ENCODE assay signal across 20 cellular contexts in genomic region chr1:4939266-4939665, GRCh38.
DNase-seq lines count a peak whose midpoint lies in the region; ATAC-seq, FAIRE-seq and TF ChIP-seq lines count a peak whose summit lies in the region.
"Had no signal": no experiment of that assay in that cellular context is flagged by ENCODE, and none has a peak within 500 bp of the region (broad histone marks: within the 10 kb centered on the region; RNA-seq: fewer than 3 reads in every experiment).

No MANE protein-coding gene starts in this region.

- no peak for ATAC-seq in IMR-90 (ENCODE audit: low read depth)
- no peak for ATAC-seq in K562
- ATAC-seq in activated naive CD8-positive, alpha-beta T cell treated with anti-CD3 and anti-CD28 coated beads, Interleukin-2, amount 50 U/mL, for 24 hours: no peak
- ATAC-seq in HG02610 (IDR thresholded peaks at IDR 0.05; ENCODE audit: unreplicated experiment): no peak

- H3K4me1 ChIP-seq in IMR-90 (ENCODE audit: control insufficient read depth, insufficient read depth, low read length) (no peaks in the 10 kb centered on the region), K562 (replicated peaks in 1 of 2; ENCODE audit: control insufficient read depth in 2 of 2, insufficient read depth in 2 of 2, low read length in 2 of 2) (no peaks in the 10 kb centered on the region)
- H3K4me1 ChIP-seq: Caco-2 had no signal

- CTCF ChIA-PET in IMR-90 (lab: Yijun Ruan, JAX): no interaction called here
- CTCF ChIA-PET in K562 (lab: Yijun Ruan, JAX; ENCODE audit: low intra/inter-chr PET ratio): no interaction called here

- dilution Hi-C loops in IMR-90 (cut with HindIII; ENCODE audit: low sequenced_read_pairs, unreplicated experiment): no loop called here

- no peak for DNase-seq in D721Med (ENCODE audit: insufficient read length, low spot score)
- DNase-seq in IMR-90: peak; percentile 5
- DNase-seq in K562 (ENCODE audit: extremely low read depth in 1 of 4, low spot score in 3 of 4): no peak
- peak; percentile 1 for DNase-seq in iris pigment epithelial cell (ENCODE audit: low read depth)
- no peak for DNase-seq in activated naive CD8-positive, alpha-beta T cell treated with anti-CD3 and anti-CD28 coated beads, Interleukin-2, amount 50 U/mL, for 24 hours
- no peak for DNase-seq in NCI-H524 (lab: John Stamatoyannopoulos, UW)
- no peak for DNase-seq in NCI-H1436 (lab: John Stamatoyannopoulos, UW)
- DNase-seq: Caco-2, DND-41, GF-D8, H9, MV-4-11, NCI-H2107, NCI-H226, NCI-H69, PC-9 had no signal

- H3K79me1 ChIP-seq in IMR-90 (ENCODE audit: low read depth in 1 of 2, low read length in 2 of 2): no peaks in the 10 kb centered on the region

- H2BK15ac ChIP-seq in IMR-90 (ENCODE audit: low read depth, low read length): no peak overlapping the region

- FAIRE-seq in D721Med (lab: Jason Lieb, UNC) (peak; percentile 35), K562 (lab: Jason Lieb, UNC) (peak; percentile 67)
- FAIRE-seq: A204.1 had no signal

- no peak overlapping the region for H3K9ac ChIP-seq in IMR-90 (ENCODE audit: low read depth, low read length)
- H3K9ac ChIP-seq in K562 (ENCODE audit: insufficient read depth in 1 of 2, low read depth in 2 of 2, low read length in 2 of 2): no peak overlapping the region

- H3K14ac ChIP-seq in IMR-90 (replicated peaks; ENCODE audit: low read depth, low read length): no peak overlapping the region

- TF ChIP-seq EP300 in K562 (IDR thresholded peaks at IDR 0.05; ENCODE audit: low read length): no peak

- no peak overlapping the region for H3K27ac ChIP-seq in IMR-90 (ENCODE audit: insufficient read depth, low read length)
- H3K27ac ChIP-seq in K562 (ENCODE audit: extremely low read depth, low read depth, low read length): no peak overlapping the region
- H3K27ac ChIP-seq: C4-2B, PC-9 had no signal

- H3K27ac Mint-ChIP-seq in activated naive CD8-positive, alpha-beta T cell treated with anti-CD3 and anti-CD28 coated beads, Interleukin-2, amount 50 U/mL, for 24 hours: no peak overlapping the region

- no peak overlapping the region for H3K4me3 Mint-ChIP-seq in activated naive CD8-positive, alpha-beta T cell treated with anti-CD3 and anti-CD28 coated beads, Interleukin-2, amount 50 U/mL, for 24 hours
- H3K4me3 Mint-ChIP-seq: H9, IgD-negative memory B cell had no signal

- H3K18ac ChIP-seq in IMR-90 (ENCODE audit: low read depth, low read length): no peak overlapping the region

- H4K5ac ChIP-seq in IMR-90 (ENCODE audit: low read depth, low read length): no peak overlapping the region

- H3K79me2 ChIP-seq in K562 (ENCODE audit: control insufficient read depth, insufficient read depth, low read length): no peaks in the 10 kb centered on the region

- no peak overlapping the region for H4K8ac ChIP-seq in IMR-90 (ENCODE audit: low read depth in 2 of 2, low read length in 2 of 2)

- no peak overlapping the region for H2BK120ac ChIP-seq in IMR-90 (ENCODE audit: low read depth, low read length)

- H3K9me1 ChIP-seq in IMR-90 (ENCODE audit: insufficient read depth, low read length) (no peaks in the 10 kb centered on the region), K562 (ENCODE audit: control insufficient read depth, insufficient read depth, low read length) (no peaks in the 10 kb centered on the region)

- H3K4ac ChIP-seq in IMR-90 (ENCODE audit: low read depth, low read length): no peak overlapping the region

- TF ChIP-seq POLR2A in IMR-90 (IDR thresholded peaks at IDR 0.05; ENCODE audit: low read depth, low read length) (no peak), K562 (conservative IDR thresholded peaks at IDR 0.05) (no peak)

- H2BK20ac ChIP-seq in IMR-90 (ENCODE audit: low read depth, low read length): no peak overlapping the region

- H3K36me3 Mint-ChIP-seq in activated naive CD8-positive, alpha-beta T cell treated with anti-CD3 and anti-CD28 coated beads, Interleukin-2, amount 50 U/mL, for 24 hours (ENCODE audit: low read depth): no peaks in the 10 kb centered on the region
- H3K36me3 Mint-ChIP-seq: IgD-negative memory B cell had no signal

- TF ChIP-seq CTCF in D721Med (IDR thresholded peaks at IDR 0.05; ENCODE audit: insufficient read depth, missing control alignments) (no peak), IMR-90 (conservative IDR thresholded peaks at IDR 0.05; ENCODE audit: low read depth, low read length) (no peak), K562 (IDR thresholded peaks at IDR 0.05 in 2 of 3, conservative IDR thresholded peaks at IDR 0.05 in 1 of 3; ENCODE audit: insufficient read depth in 2 of 3, low read depth in 1 of 3, low read length in 3 of 3) (no peak)

- H3K9me3 ChIP-seq in IMR-90 (ENCODE audit: control insufficient read depth, insufficient read depth, low read length) (peaks cover 65% of the 10 kb centered on the region), K562 (replicated peaks; ENCODE audit: control insufficient read depth, insufficient read depth, low read depth, low read length) (peaks cover 5% of the 10 kb centered on the region)
- H3K9me3 ChIP-seq: Caco-2 had no signal

- 74% methylated on average over 4 of the region's 6 CpGs; no CpG with 5 or more reads in 1 of the 2 experiments for WGBS in IMR-90 (ENCODE audit: extremely low coverage in 2 of 2, insufficient read length in 1 of 2), 2 experiments
- WGBS in K562 (ENCODE audit: insufficient coverage, low coverage, missing lambda C conversion rate): 16% methylated on average over 6 of the region's 6 CpGs

- in situ Hi-C loops in IMR-90 (cut with MboI; ENCODE audit: low sequenced_read_pairs): no loop called here
- in situ Hi-C loops in K562 (cut with MboI): no loop called here

- no peak overlapping the region for H4K91ac ChIP-seq in IMR-90 (ENCODE audit: insufficient read depth, low read depth, low read length)

- H2BK5ac ChIP-seq in IMR-90 (ENCODE audit: low read depth, low read length, poor library complexity, severe bottlenecking): no peak overlapping the region

- intact Hi-C loops in IMR-90 (cut with micrococcal nuclease): no loop called here
- intact Hi-C loops in K562 (cut with micrococcal nuclease): no loop called here

- peaks cover 10% of the 10 kb centered on the region for H3K9me3 Mint-ChIP-seq in activated naive CD8-positive, alpha-beta T cell treated with anti-CD3 and anti-CD28 coated beads, Interleukin-2, amount 50 U/mL, for 24 hours

- no peak overlapping the region for H2AK5ac ChIP-seq in IMR-90 (ENCODE audit: low read depth, low read length)

- H3K4me1 Mint-ChIP-seq in activated naive CD8-positive, alpha-beta T cell treated with anti-CD3 and anti-CD28 coated beads, Interleukin-2, amount 50 U/mL, for 24 hours: no peaks in the 10 kb centered on the region

- no peak overlapping the region for H3K23ac ChIP-seq in IMR-90 (ENCODE audit: low read depth, low read length)

- H3K56ac ChIP-seq in IMR-90 (ENCODE audit: extremely low read depth, insufficient read depth, low read length): no peak overlapping the region

- H3K36me3 ChIP-seq in IMR-90 (ENCODE audit: control insufficient read depth, insufficient read depth, low read length): no peaks in the 10 kb centered on the region
- H3K36me3 ChIP-seq in K562 (ENCODE audit: control insufficient read depth, insufficient read depth, low read length): no peaks in the 10 kb centered on the region

- H2AK9ac ChIP-seq in IMR-90 (replicated peaks; ENCODE audit: low read depth, low read length, poor library complexity): no peak overlapping the region

- H4K20me1 ChIP-seq in IMR-90 (ENCODE audit: insufficient read depth, low read length) (no peaks in the 10 kb centered on the region), K562 (replicated peaks; ENCODE audit: control insufficient read depth, insufficient read depth, low read length) (no peaks in the 10 kb centered on the region)

- POLR2A ChIA-PET in IMR-90 (lab: Charles Lee; ENCODE audit: unreplicated experiment): no interaction called here
- POLR2A ChIA-PET in K562 (lab: Yijun Ruan, JAX): no interaction called here

- no peak for TF ChIP-seq RAD21 in IMR-90 (IDR thresholded peaks at IDR 0.05; ENCODE audit: low read length)
- TF ChIP-seq RAD21 in K562 (CRISPR knock-in tag; conservative IDR thresholded peaks at IDR 0.05 in 1 of 2, IDR thresholded peaks at IDR 0.05 in 1 of 2): no peak

- peaks cover 3% of the 10 kb centered on the region for H3K27me3 Mint-ChIP-seq in activated naive CD8-positive, alpha-beta T cell treated with anti-CD3 and anti-CD28 coated beads, Interleukin-2, amount 50 U/mL, for 24 hours
- H3K27me3 Mint-ChIP-seq: IgD-negative memory B cell had no signal

- H3K27me3 ChIP-seq in IMR-90 (ENCODE audit: control insufficient read depth, insufficient read depth, low read length) (no peaks in the 10 kb centered on the region), K562 (ENCODE audit: control insufficient read depth in 2 of 2, insufficient read depth in 2 of 2, low read length in 2 of 2) (no peaks in the 10 kb centered on the region; a peak in 1 of 5 replicates)

- no TSS peak for BruUV-seq in IMR-90 (replicated peaks; lab: Mats Ljungman, UMichigan)
- BruUV-seq in K562 (replicated peaks; lab: Mats Ljungman, UMichigan): no TSS peak

- H3K4me2 ChIP-seq in IMR-90 (ENCODE audit: low read depth, low read length): no peak overlapping the region
- no peak overlapping the region for H3K4me2 ChIP-seq in K562 (ENCODE audit: insufficient read depth, low read length)
- H3K4me2 ChIP-seq: PC-9 had no signal

- H3K4me3 ChIP-seq in IMR-90 (ENCODE audit: insufficient read depth, low read depth, low read length): no peak overlapping the region
- no peak overlapping the region for H3K4me3 ChIP-seq in K562
- H3K4me3 ChIP-seq: PC-9 had no signal

- no peak overlapping the region for H2AFZ ChIP-seq in IMR-90 (replicated peaks; ENCODE audit: low read length, poor library complexity)
- H2AFZ ChIP-seq in K562 (ENCODE audit: low read depth, low read length): no peak overlapping the region
- H2AFZ ChIP-seq: PC-9 had no signal

TF ChIP-seq in IMR-90, 13 proteins besides CTCF, POLR2A, EP300 and RAD21:
- no peak for TF ChIP-seq MAFK (IDR thresholded peaks at IDR 0.05; ENCODE audit: low read depth, low read length)
- no peak for TF ChIP-seq CEBPB (IDR thresholded peaks at IDR 0.05; ENCODE audit: low read depth, low read length)
- TF ChIP-seq RCOR1 (IDR thresholded peaks at IDR 0.05; ENCODE audit: insufficient replicate concordance, low read length): no peak
- TF ChIP-seq CHD1 (IDR thresholded peaks at IDR 0.05; ENCODE audit: low read depth, low read length): no peak
- TF ChIP-seq MAZ (IDR thresholded peaks at IDR 0.05; ENCODE audit: borderline replicate concordance, low read depth, low read length): no peak
- TF ChIP-seq RFX5 (IDR thresholded peaks at IDR 0.05; ENCODE audit: low read depth, low read length): no peak
- TF ChIP-seq FOS (IDR thresholded peaks at IDR 0.05; ENCODE audit: low read depth, low read length): no peak

TF ChIP-seq in K562, 482 proteins besides CTCF, POLR2A, EP300 and RAD21:
- peak; percentile 67; the same call in 1 of the 2 replicates for TF ChIP-seq CREB1 (IDR thresholded peaks at IDR 0.05)
- TF ChIP-seq CREB1 (CRISPR knock-in tag; IDR thresholded peaks at IDR 0.05): no peak
- TF ChIP-seq SOX6 (IDR thresholded peaks at IDR 0.05): no peak

Comparison
In these comparisons a context has a peak if more than half of its experiments do, and no peak if none do; other contexts are left out.
1. DNase-seq: peak in IMR-90 (single experiment) and iris pigment epithelial cell (single experiment); none in D721Med (single experiment), K562 (0 of 4), activated naive CD8-positive, alpha-beta T cell treated with anti-CD3 and anti-CD28 coated beads, Interleukin-2, amount 50 U/mL, for 24 hours (single experiment), NCI-H524 (0 of 2) and NCI-H1436 (single experiment).